11 cellular contexts compared by ENCODE assay signal in the genomic region with DNA sequence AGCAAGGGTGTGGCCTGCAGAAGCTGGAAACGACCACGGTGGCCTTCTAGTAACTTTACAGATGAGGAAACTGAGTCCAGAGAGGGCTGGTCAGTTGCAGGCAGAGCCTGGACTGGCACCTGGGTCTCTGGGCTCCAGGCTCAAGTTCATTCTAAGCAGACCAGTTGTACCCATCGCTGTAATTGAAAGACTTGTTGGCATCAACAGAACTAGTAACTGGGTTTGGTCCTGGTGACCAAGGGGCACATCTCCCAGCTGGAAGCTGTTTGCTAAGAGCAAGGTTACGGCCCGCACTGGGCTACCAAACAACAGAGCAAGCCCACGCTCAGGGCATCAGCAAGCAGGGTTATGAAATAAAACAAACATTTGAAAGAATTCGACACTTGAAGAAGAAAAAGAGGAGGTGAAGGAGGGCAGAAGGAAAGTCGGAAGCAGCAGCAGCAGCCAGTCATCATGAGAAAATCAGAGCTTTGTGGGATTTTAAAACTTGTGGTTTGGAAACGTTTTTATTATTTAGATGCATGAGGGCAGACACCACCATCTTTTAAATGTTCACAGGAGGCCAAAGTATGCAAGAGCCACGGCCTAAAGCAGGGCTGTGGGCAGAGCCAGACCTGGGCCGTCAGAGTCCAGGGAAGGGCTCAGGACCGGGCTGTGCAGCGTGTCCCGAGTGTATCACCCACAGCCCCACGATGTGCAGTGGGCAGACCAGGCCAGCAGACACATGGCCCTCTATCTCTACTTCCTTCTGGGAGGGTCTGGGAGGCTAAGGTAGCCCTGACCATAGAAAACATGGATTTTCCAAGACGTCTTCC.
DNase-seq lines count a peak whose midpoint lies in the region; ATAC-seq and TF ChIP-seq lines count a peak whose summit lies in the region.
"Had no signal": no experiment of that assay in that cellular context is flagged by ENCODE, and none has a peak within 500 bp of the region (broad histone marks: within the 10 kb centered on the region; RNA-seq: fewer than 3 reads in every experiment).

No MANE protein-coding gene starts in this region.

- no peaks in the 10 kb centered on the region for H3K9me3 ChIP-seq in duodenal mucosa (ENCODE audit: control insufficient read depth in 1 of 2, low read length in 2 of 2)
- H3K9me3 ChIP-seq: A549, thoracic aorta had no signal

- intact Hi-C loops in left colon (cut with DNase I, micrococcal nuclease): no loop called here

- H3K4me1 ChIP-seq in duodenal mucosa (ENCODE audit: control insufficient read depth in 1 of 2, insufficient read depth in 2 of 2, low read length in 2 of 2): peaks cover 33 to 35% of the 10 kb centered on the region in 2 donors
- H3K4me1 ChIP-seq: A549 had no signal

- H3K27ac ChIP-seq in duodenal mucosa (ENCODE audit: low read depth, low read length): peak overlapping the region; percentile 63
- H3K27ac ChIP-seq: A549, thoracic aorta had no signal

- H3K9me3 Mint-ChIP-seq in activated CD4-positive, alpha-beta T cell treated with anti-CD3 and anti-CD28 coated beads, Interleukin-2, amount 10 ng/mL, durations not matched to agents 7 days and 5 days: peaks cover 11% of the 10 kb centered on the region
- H3K9me3 Mint-ChIP-seq in stimulated activated effector memory CD8-positive, alpha-beta T cell treated with anti-CD3 and anti-CD28 coated beads, Interleukin-12 subunit alpha, Interleukin-12 subunit beta, amount 100 ng/mL, for 72 hours: no peaks in the 10 kb centered on the region

- POLR2A ChIA-PET in activated CD4-positive, alpha-beta T cell treated with anti-CD3 and anti-CD28 coated beads, Interleukin-2, amount 10 ng/mL, durations not matched to agents 7 days and 5 days (lab: Charles Lee): no interaction called here

- H3K4me3 Mint-ChIP-seq in activated CD4-positive, alpha-beta T cell treated with anti-CD3 and anti-CD28 coated beads, Interleukin-2, amount 10 ng/mL, durations not matched to agents 7 days and 5 days: peak overlapping the region; percentile 20
- peak overlapping the region; percentile 49 for H3K4me3 Mint-ChIP-seq in stimulated activated effector memory CD8-positive, alpha-beta T cell treated with anti-CD3 and anti-CD28 coated beads, Interleukin-12 subunit alpha, Interleukin-12 subunit beta, amount 100 ng/mL, for 72 hours

- H3K27me3 ChIP-seq in duodenal mucosa (ENCODE audit: control insufficient read depth in 1 of 2, insufficient read depth in 2 of 2, low read length in 2 of 2): no peaks in the 10 kb centered on the region

- H3K9ac ChIP-seq in duodenal mucosa (ENCODE audit: low read depth in 1 of 2, low read length in 2 of 2): no peak overlapping the region

- no peak for ATAC-seq in stimulated activated effector memory CD8-positive, alpha-beta T cell treated with anti-CD3 and anti-CD28 coated beads, Interleukin-12 subunit alpha, Interleukin-12 subunit beta, amount 100 ng/mL, for 72 hours
- no peak for ATAC-seq in left colon

- peaks cover 23% of the 10 kb centered on the region for H3K27me3 Mint-ChIP-seq in activated CD4-positive, alpha-beta T cell treated with anti-CD3 and anti-CD28 coated beads, Interleukin-2, amount 10 ng/mL, durations not matched to agents 7 days and 5 days

- peak overlapping the region; percentile 83 for H3K27ac Mint-ChIP-seq in activated CD4-positive, alpha-beta T cell treated with anti-CD3 and anti-CD28 coated beads, Interleukin-2, amount 10 ng/mL, durations not matched to agents 7 days and 5 days
- H3K27ac Mint-ChIP-seq in stimulated activated effector memory CD8-positive, alpha-beta T cell treated with anti-CD3 and anti-CD28 coated beads, Interleukin-12 subunit alpha, Interleukin-12 subunit beta, amount 100 ng/mL, for 72 hours: no peak overlapping the region

- H3K36me3 Mint-ChIP-seq in activated CD4-positive, alpha-beta T cell treated with anti-CD3 and anti-CD28 coated beads, Interleukin-2, amount 10 ng/mL, durations not matched to agents 7 days and 5 days (ENCODE audit: low read depth): peaks cover 9% of the 10 kb centered on the region
- peaks cover 17% of the 10 kb centered on the region for H3K36me3 Mint-ChIP-seq in stimulated activated effector memory CD8-positive, alpha-beta T cell treated with anti-CD3 and anti-CD28 coated beads, Interleukin-12 subunit alpha, Interleukin-12 subunit beta, amount 100 ng/mL, for 72 hours

- in situ Hi-C loops in GM13977 (cut with MboI; ENCODE audit: low pct_unique_long_range_greater_than_20kb, low sequenced_read_pairs, unreplicated experiment): no loop called here

- TF ChIP-seq CTCF in GM13977 (IDR thresholded peaks at IDR 0.05; ENCODE audit: extremely low read depth, insufficient read depth, missing control alignments): no peak

- no peaks in the 10 kb centered on the region for H3K36me3 ChIP-seq in duodenal mucosa (ENCODE audit: control insufficient read depth in 1 of 2, insufficient read depth in 2 of 2, low read length in 2 of 2)
- H3K36me3 ChIP-seq: thoracic aorta had no signal

- DNase-seq in activated CD4-positive, alpha-beta T cell treated with anti-CD3 and anti-CD28 coated beads, Interleukin-2, amount 10 ng/mL, durations not matched to agents 7 days and 5 days: no peak
- DNase-seq in activated CD4-positive, alpha-beta T cell treated with anti-CD3 and anti-CD28 coated beads for 1 hour: no peak
- no peak for DNase-seq in Jurkat, Clone E6-1 (ENCODE audit: low read depth, low spot score)
- DNase-seq in stimulated activated effector memory CD8-positive, alpha-beta T cell treated with anti-CD3 and anti-CD28 coated beads, Interleukin-12 subunit alpha, Interleukin-12 subunit beta, amount 100 ng/mL, for 72 hours (ENCODE audit: low spot score in 2 of 2): no peak
- no peak for DNase-seq in HPDE6-E6E7 (ENCODE audit: extremely low spot score)
- DNase-seq in left colon: no peak
- no peak for DNase-seq in GM13977 (ENCODE audit: low spot score)
- DNase-seq: stimulated activated CD4-positive, alpha-beta T cell treated with anti-CD3 and anti-CD28 coated beads, Interleukin-2, amount 100 ng/mL, for 48 hours had no signal

- CTCF ChIA-PET in activated CD4-positive, alpha-beta T cell treated with anti-CD3 and anti-CD28 coated beads, Interleukin-2, amount 10 ng/mL, durations not matched to agents 7 days and 5 days (lab: Charles Lee): interaction anchor here (1.2 to 1.3 kb wide), 2 partner anchors 11 to 19 kb away, joined by 3 to 5 read pairs; no protein-coding TSS in a partner anchor

- peaks cover 64% of the 10 kb centered on the region for H3K4me1 Mint-ChIP-seq in activated CD4-positive, alpha-beta T cell treated with anti-CD3 and anti-CD28 coated beads, Interleukin-2, amount 10 ng/mL, durations not matched to agents 7 days and 5 days
- H3K4me1 Mint-ChIP-seq in stimulated activated effector memory CD8-positive, alpha-beta T cell treated with anti-CD3 and anti-CD28 coated beads, Interleukin-12 subunit alpha, Interleukin-12 subunit beta, amount 100 ng/mL, for 72 hours: peaks cover 54% of the 10 kb centered on the region

- H3K4me3 ChIP-seq in Jurkat, Clone E6-1 (ENCODE audit: low read length): peak overlapping the region; percentile 42
- H3K4me3 ChIP-seq in duodenal mucosa (ENCODE audit: low read depth in 1 of 2, low read length in 2 of 2): peak overlapping the region in 1 of 2 donors; percentile 31
- H3K4me3 ChIP-seq: A549, thoracic aorta had no signal
